Comparison of ENCODE assay signal across 1 cellular context in genomic region chr7:24885305-24885704, GRCh38.
TF ChIP-seq lines count a peak whose summit lies in the region.

No MANE protein-coding gene starts in this region.

TF ChIP-seq in GM23338, 12 proteins besides CTCF, POLR2A, EP300 and RAD21 (continued from another document):
- no peak for TF ChIP-seq NANOG (IDR thresholded peaks at IDR 0.05; ENCODE audit: borderline replicate concordance)
- no peak for TF ChIP-seq EZH2 (IDR thresholded peaks at IDR 0.05; ENCODE audit: low read depth, unreplicated experiment)
- TF ChIP-seq REST (IDR thresholded peaks at IDR 0.05; ENCODE audit: unreplicated experiment) = no peak
- no peak for TF ChIP-seq POLR2AphosphoS5 (IDR thresholded peaks at IDR 0.05; ENCODE audit: low read depth)
- TF ChIP-seq JUNB (IDR thresholded peaks at IDR 0.05; ENCODE audit: unreplicated experiment) = no peak
- TF ChIP-seq ZNF462 (CRISPR knock-in tag; IDR thresholded peaks at IDR 0.05) = no peak
- TF ChIP-seq ZNF114 (CRISPR knock-in tag; IDR thresholded peaks at IDR 0.05) = no peak
- no peak for TF ChIP-seq ETS1 (IDR thresholded peaks at IDR 0.05)
